8 cellular contexts compared by ENCODE assay signal in genomic region chr14:90518941-90519256, GRCh38.
DNase-seq lines count a peak whose midpoint lies in the region; ATAC-seq and TF ChIP-seq lines count a peak whose summit lies in the region.

No MANE protein-coding gene starts in this region.

- H3K27ac ChIP-seq in iPS DF 6.9 (ENCODE audit: low read length): no peak overlapping the region

- H3K27me3 ChIP-seq in Loucy (ENCODE audit: insufficient read depth, low read length, poor library complexity, severe bottlenecking) (no peaks in the 10 kb centered on the region), iPS DF 6.9 (ENCODE audit: control insufficient read depth, insufficient read depth, low read length) (no peaks in the 10 kb centered on the region)

- H3K79me2 ChIP-seq in Loucy (ENCODE audit: insufficient read depth, low read length): no peaks in the 10 kb centered on the region

- H3K9me3 ChIP-seq in Loucy (ENCODE audit: insufficient read depth, low read depth, low read length) (no peaks in the 10 kb centered on the region), iPS DF 6.9 (ENCODE audit: control insufficient read depth, insufficient read depth, low read length) (no peaks in the 10 kb centered on the region)

- no peaks in the 10 kb centered on the region for H3K36me3 ChIP-seq in Loucy (ENCODE audit: insufficient read depth, low read length)
- no peaks in the 10 kb centered on the region for H3K36me3 ChIP-seq in iPS DF 6.9 (ENCODE audit: control insufficient read depth, insufficient read depth, low read length)

- H3K4me3 ChIP-seq in Loucy (ENCODE audit: low read length, poor library complexity, severe bottlenecking) (no peak overlapping the region), iPS DF 6.9 (ENCODE audit: low read length) (no peak overlapping the region)

- peak overlapping the region; percentile 80 for H2AFZ ChIP-seq in Loucy (ENCODE audit: low read length)

- no CpG with 5 or more reads among the region's 5 CpGs for WGBS in iPS DF 6.9 (ENCODE audit: insufficient coverage, insufficient read length)

- no peaks in the 10 kb centered on the region for H3K4me1 ChIP-seq in Loucy (ENCODE audit: insufficient read depth, low read length, poor library complexity, severe bottlenecking)
- H3K4me1 ChIP-seq in iPS DF 6.9 (ENCODE audit: control insufficient read depth, insufficient read depth, low read length): peaks cover 3% of the 10 kb centered on the region; the same call in 1 of the 2 replicates

- no peak overlapping the region for H3K4me2 ChIP-seq in Loucy (ENCODE audit: low read depth, low read length, poor library complexity, severe bottlenecking)

- peak; percentile 78 for TF ChIP-seq CTCF in Loucy (conservative IDR thresholded peaks at IDR 0.05; ENCODE audit: low read length)

- peak; percentile 59 for DNase-seq in ELF-1 (ENCODE audit: low read depth, low spot score)
- DNase-seq in activated T-cell treated with anti-CD3 and anti-CD28 coated beads, Interleukin-2, amount 50 U/mL, for 1 hour: peak; percentile 45
- DNase-seq in iPS DF 6.9 (ENCODE audit: low read depth, low spot score): peak; percentile 52
- peak; percentile 14 to 46 (median 22) for DNase-seq in stimulated activated CD4-positive, alpha-beta T cell treated with anti-CD3 and anti-CD28 coated beads, TNF-alpha, amount 100 ng/mL, for 24 hours (ENCODE audit: low read depth in 3 of 3)
- no peak for DNase-seq in H4 (ENCODE audit: low spot score)
- DNase-seq in cerebellar nuclear complex (lab: John Stamatoyannopoulos, UW): no peak

- no peak overlapping the region for H3K9ac ChIP-seq in Loucy (ENCODE audit: low read depth, low read length, poor library complexity, severe bottlenecking)

- no peaks in the 10 kb centered on the region for H3K9me2 ChIP-seq in Loucy (replicated peaks; ENCODE audit: low read depth, low read length)

- no peaks in the 10 kb centered on the region for H4K20me1 ChIP-seq in Loucy (ENCODE audit: insufficient read depth, low read length, poor library complexity, severe bottlenecking)

- H3F3A ChIP-seq in Loucy (ENCODE audit: low read depth): no peaks in the 10 kb centered on the region

- ATAC-seq in HG03175 (IDR thresholded peaks at IDR 0.05; ENCODE audit: unreplicated experiment): no peak

Comparison
In these comparisons a context has a peak if more than half of its experiments do, and no peak if none do; other contexts are left out.
1. DNase-seq: peak in ELF-1 (single experiment), activated T-cell treated with anti-CD3 and anti-CD28 coated beads, Interleukin-2, amount 50 U/mL, for 1 hour (single experiment), iPS DF 6.9 (single experiment) and stimulated activated CD4-positive, alpha-beta T cell treated with anti-CD3 and anti-CD28 coated beads, TNF-alpha, amount 100 ng/mL, for 24 hours (3 of 3); none in H4 (single experiment) and cerebellar nuclear complex (0 of 2).